Comparison of ENCODE assay signal across 12 cellular contexts in the genomic region with DNA sequence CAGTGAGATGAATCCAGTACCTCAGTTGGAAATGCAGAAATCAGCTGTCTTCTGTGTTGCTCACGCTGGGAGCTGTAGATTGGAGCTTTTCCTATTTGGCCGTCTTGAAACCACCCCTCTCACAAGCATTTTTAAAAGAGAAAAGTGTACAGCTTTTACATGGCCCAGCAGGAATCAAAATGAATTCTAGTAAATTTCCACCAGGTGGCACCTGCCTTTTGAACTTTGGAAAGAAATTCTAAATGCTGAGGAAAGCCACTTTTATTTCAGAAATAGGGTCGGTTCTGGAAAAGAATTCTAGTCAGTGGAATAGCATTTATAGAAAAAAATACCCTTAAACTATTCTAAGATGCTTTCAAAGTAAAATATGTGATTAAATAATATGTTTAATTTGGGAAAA.
A peak's percentile ranks its signal among the peaks of the same experiment; 100 is the strongest.
DNase-seq lines count a peak whose midpoint lies in the region; ATAC-seq and TF ChIP-seq lines count a peak whose summit lies in the region.
"Had no signal": no experiment of that assay in that cellular context is flagged by ENCODE, and none has a peak within 500 bp of the region (broad histone marks: within the 10 kb centered on the region; RNA-seq: fewer than 3 reads in every experiment).

No MANE protein-coding gene starts in this region.

- in situ Hi-C loops in mammary epithelial cell (cut with MboI; ENCODE audit: low sequenced_read_pairs in 2 of 2): no loop called here

- H3K27ac Mint-ChIP-seq in neural crest cell (ENCODE audit: unreplicated experiment): no peak overlapping the region
- H3K27ac Mint-ChIP-seq: activated CD4-positive, alpha-beta T cell treated with anti-CD3 and anti-CD28 coated beads for 36 hours had no signal

- H3K4me3 Mint-ChIP-seq in neural crest cell: no peak overlapping the region
- H3K4me3 Mint-ChIP-seq: activated CD4-positive, alpha-beta T cell treated with anti-CD3 and anti-CD28 coated beads for 36 hours had no signal

- H3K4me3 ChIP-seq in LNCaP clone FGC (ENCODE audit: low read depth, low read length) (no peak overlapping the region), mammary epithelial cell (replicated peaks in 1 of 3; ENCODE audit: insufficient read depth in 1 of 3, low read depth in 2 of 3, low read length in 3 of 3) (no peak overlapping the region)

- BruUV-seq in mammary epithelial cell (replicated peaks; lab: Mats Ljungman, UMichigan): no TSS peak

- dilution Hi-C loops in mammary epithelial cell (cut with HindIII; ENCODE audit: low sequenced_read_pairs): no loop called here

- no peaks in the 10 kb centered on the region for H3K27me3 Mint-ChIP-seq in neural crest cell (ENCODE audit: low read depth)
- H3K27me3 Mint-ChIP-seq: activated CD4-positive, alpha-beta T cell treated with anti-CD3 and anti-CD28 coated beads for 36 hours had no signal

- H3K27ac ChIP-seq in mammary epithelial cell (ENCODE audit: insufficient read depth, low read depth, low read length): no peak overlapping the region

- WGBS in mammary epithelial cell (ENCODE audit: low coverage, missing lambda C conversion rate): 11% methylated on average over 1 of the region's 3 CpGs

- no peaks in the 10 kb centered on the region for H3K36me3 ChIP-seq in mammary epithelial cell (ENCODE audit: insufficient read depth, low read length)

- no peak overlapping the region for H3K4me2 ChIP-seq in mammary epithelial cell (ENCODE audit: insufficient read depth, low read depth, low read length)

- H3K27me3 ChIP-seq in mammary epithelial cell (ENCODE audit: insufficient read depth, low read length): no peaks in the 10 kb centered on the region

- H4K20me1 ChIP-seq in mammary epithelial cell (ENCODE audit: insufficient read depth, low read length): no peaks in the 10 kb centered on the region

- H3K4me1 Mint-ChIP-seq in neural crest cell: peaks cover 5% of the 10 kb centered on the region
- H3K4me1 Mint-ChIP-seq: activated CD4-positive, alpha-beta T cell treated with anti-CD3 and anti-CD28 coated beads for 36 hours had no signal

- H3K9me3 Mint-ChIP-seq in neural crest cell: peaks cover 4% of the 10 kb centered on the region

- H2AFZ ChIP-seq in mammary epithelial cell (ENCODE audit: low read depth, low read length): no peak overlapping the region

- no peaks in the 10 kb centered on the region for H3K9me3 ChIP-seq in mammary epithelial cell (replicated peaks; ENCODE audit: insufficient read depth, low read length)

- DNase-seq in EH (ENCODE audit: low read depth): peak; percentile 18
- DNase-seq in LNCaP clone FGC (ENCODE audit: low read depth): no peak
- no peak for DNase-seq in mammary epithelial cell
- DNase-seq in neural crest cell (ENCODE audit: low read depth, low spot score): no peak
- DNase-seq in activated CD4-positive, alpha-beta T cell treated with anti-CD3 and anti-CD28 coated beads for 4 hours: no peak
- no peak for DNase-seq in NCI-H446 treated with DMSO at 0.1 percent for 48 hours (lab: John Stamatoyannopoulos, UW)
- DNase-seq: activated CD4-positive, alpha-beta T cell treated with anti-CD3 and anti-CD28 coated beads for 36 hours; activated effector memory CD4-positive, alpha-beta T cell treated with anti-CD3 and anti-CD28 coated beads, Interleukin-2, amount 50 U/mL, for 16 hours; NCI-H1436 treated with DMSO at 0.1 percent for 48 hours had no signal

- ATAC-seq in HG02970 (IDR thresholded peaks at IDR 0.05; ENCODE audit: low FRiP score, unreplicated experiment): no peak
- ATAC-seq in HG03460 (IDR thresholded peaks at IDR 0.05; ENCODE audit: unreplicated experiment): no peak
- ATAC-seq: activated CD4-positive, alpha-beta T cell treated with anti-CD3 and anti-CD28 coated beads for 36 hours; Right ventricle myocardium inferior had no signal

- no peaks in the 10 kb centered on the region for H3K79me2 ChIP-seq in mammary epithelial cell (ENCODE audit: insufficient read depth, low read length)

- TF ChIP-seq CTCF in LNCaP clone FGC (IDR thresholded peaks at IDR 0.05; ENCODE audit: control insufficient read depth, extremely low read depth, insufficient read depth): peak; percentile 39
- peak; percentile 19 to 53 for TF ChIP-seq CTCF in mammary epithelial cell (conservative IDR thresholded peaks at IDR 0.05 in 1 of 2, IDR thresholded peaks at IDR 0.05 in 1 of 2; ENCODE audit: extremely low read depth in 1 of 2, insufficient read depth in 1 of 2, low read depth in 1 of 2, low read length in 2 of 2)
- peak; percentile 49 for TF ChIP-seq CTCF in neural crest cell (conservative IDR thresholded peaks at IDR 0.05)

- no peaks in the 10 kb centered on the region for H3K36me3 Mint-ChIP-seq in neural crest cell (ENCODE audit: low read depth)

- intact Hi-C loops in mammary epithelial cell (cut with micrococcal nuclease): loop anchor here (1.0 kb wide), 1 partner anchor 865 kb away; no protein-coding TSS in a partner anchor

- CTCF ChIA-PET in mammary epithelial cell (lab: Charles Lee; ENCODE audit: low non-redundant PET): interaction anchor here (0.6 to 1.3 kb wide), 3 partner anchors 609 to 1006 kb away, joined by 3 to 8 read pairs (median 4); no protein-coding TSS in a partner anchor

- no peak overlapping the region for H3K9ac ChIP-seq in mammary epithelial cell (ENCODE audit: insufficient read depth, low read length)

- H3K4me1 ChIP-seq in mammary epithelial cell (ENCODE audit: insufficient read depth, low read length): no peaks in the 10 kb centered on the region
